ENCODE assay signal across 1 cellular context in the genomic region with DNA sequence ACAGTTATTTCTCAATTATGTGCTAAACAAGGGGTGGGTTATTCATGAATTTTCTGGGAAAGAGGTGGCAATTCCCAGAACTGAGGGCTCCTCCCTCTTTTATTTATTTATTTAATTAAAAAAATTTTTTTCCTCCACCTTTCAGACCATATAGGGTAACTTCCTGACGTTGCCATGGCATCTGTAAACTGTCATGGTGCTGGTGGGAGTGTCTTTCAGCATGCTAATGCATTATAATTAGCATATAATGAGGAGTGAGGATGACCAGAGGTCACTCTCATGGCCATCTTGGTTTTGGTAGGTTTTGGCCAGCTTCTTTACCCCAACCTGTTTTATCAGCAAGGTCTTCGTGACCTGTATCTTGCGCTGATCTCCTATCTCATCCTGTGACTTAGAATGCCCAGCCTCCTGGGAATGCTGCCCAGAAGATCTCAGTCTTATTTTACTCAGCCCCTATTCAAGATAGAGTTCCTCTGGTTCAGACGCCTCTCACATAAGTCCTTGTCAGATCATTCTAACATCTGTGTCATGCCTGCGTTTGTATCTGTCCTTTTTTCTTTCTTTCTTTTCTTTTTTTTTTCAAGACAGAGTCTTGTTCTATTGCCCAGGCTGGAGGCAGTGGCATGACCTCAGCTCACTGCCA.
A peak's percentile ranks its signal among the peaks of the same experiment; 100 is the strongest.
TF ChIP-seq lines count a peak whose summit lies in the region.

No MANE protein-coding gene starts in this region.

TF ChIP-seq in K562, 482 proteins besides CTCF, POLR2A, EP300 and RAD21 (continued from another document):
- TF ChIP-seq, protein P1, sequence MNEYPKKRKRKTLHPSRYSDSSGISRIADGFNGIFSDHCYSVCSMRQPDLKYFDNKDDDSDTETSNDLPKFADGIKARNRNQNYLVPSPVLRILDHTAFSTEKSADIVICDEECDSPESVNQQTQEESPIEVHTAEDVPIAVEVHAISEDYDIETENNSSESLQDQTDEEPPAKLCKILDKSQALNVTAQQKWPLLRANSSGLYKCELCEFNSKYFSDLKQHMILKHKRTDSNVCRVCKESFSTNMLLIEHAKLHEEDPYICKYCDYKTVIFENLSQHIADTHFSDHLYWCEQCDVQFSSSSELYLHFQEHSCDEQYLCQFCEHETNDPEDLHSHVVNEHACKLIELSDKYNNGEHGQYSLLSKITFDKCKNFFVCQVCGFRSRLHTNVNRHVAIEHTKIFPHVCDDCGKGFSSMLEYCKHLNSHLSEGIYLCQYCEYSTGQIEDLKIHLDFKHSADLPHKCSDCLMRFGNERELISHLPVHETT (CRISPR knock-in tag; conservative IDR thresholded peaks at IDR 0.05 in 1 of 2, IDR thresholded peaks at IDR 0.05 in 1 of 2) = peak in 1 of 2 experiments; percentile 70; a peak in 2 of 4 replicates
- TF ChIP-seq SRF (CRISPR knock-in tag; IDR thresholded peaks at IDR 0.05) (peak; percentile 89 to 97; a peak in 3 of 4 replicates), RCOR1 (IDR thresholded peaks at IDR 0.05; ENCODE audit: borderline replicate concordance in 1 of 2, low read depth in 2 of 2, low read length in 2 of 2) (0 out of 4 replicates have a peak, but pooled peaks of 1 of the 2 experiments have one; percentile 20), BMI1 (IDR thresholded peaks at IDR 0.05; ENCODE audit: low read length) (peak; percentile 54; the same call in 1 of the 2 replicates), YY1 (IDR thresholded peaks at IDR 0.05; ENCODE audit: borderline replicate concordance in 1 of 3, control insufficient read depth in 1 of 3, extremely low read depth in 1 of 3, insufficient read depth in 3 of 3, insufficient read length in 1 of 3, insufficient replicate concordance in 2 of 3, low read depth in 1 of 3, low read length in 2 of 3) (peak in 1 of 3 experiments; percentile 56), TEAD1 (CRISPR knock-in tag; IDR thresholded peaks at IDR 0.05) (0 out of 4 replicates have a peak, but pooled peaks of 1 of the 2 experiments have one; percentile 3), STAT5A (IDR thresholded peaks at IDR 0.05; ENCODE audit: borderline replicate concordance, low read length) (peak; percentile 70; the same call in 1 of the 2 replicates), CCNT2 (IDR thresholded peaks at IDR 0.05; ENCODE audit: borderline replicate concordance, extremely low read depth, insufficient read length, low read depth, low read length) (peak; percentile 13), MEF2D (tag; conservative IDR thresholded peaks at IDR 0.05; ENCODE audit: low read depth) (peak; percentile 54; the same call in 1 of the 2 replicates), PYGO2 (tag; IDR thresholded peaks at IDR 0.05) (peak; percentile 46; the same call in 1 of the 2 replicates), CXXC5 (CRISPR knock-in tag; IDR thresholded peaks at IDR 0.05) (peak; percentile 53), NRF1 (conservative IDR thresholded peaks at IDR 0.05 in 1 of 2, IDR thresholded peaks at IDR 0.05 in 1 of 2) (peak in 1 of 2 experiments; percentile 19; a peak in 1 of 4 replicates), ZNF766 (CRISPR knock-in tag; conservative IDR thresholded peaks at IDR 0.05) (peak; percentile 60; the same call in 1 of the 2 replicates), SOX6 (IDR thresholded peaks at IDR 0.05) (peak; percentile 35; the same call in 1 of the 2 replicates), ASH1L (IDR thresholded peaks at IDR 0.05; ENCODE audit: borderline replicate concordance, low read depth, partially characterized antibody) (no peak), RFX1 (IDR thresholded peaks at IDR 0.05) (peak; percentile 90), ESRRB (CRISPR knock-in tag; IDR thresholded peaks at IDR 0.05; ENCODE audit: borderline replicate concordance) (no peak)
- TF ChIP-seq, protein P2, sequence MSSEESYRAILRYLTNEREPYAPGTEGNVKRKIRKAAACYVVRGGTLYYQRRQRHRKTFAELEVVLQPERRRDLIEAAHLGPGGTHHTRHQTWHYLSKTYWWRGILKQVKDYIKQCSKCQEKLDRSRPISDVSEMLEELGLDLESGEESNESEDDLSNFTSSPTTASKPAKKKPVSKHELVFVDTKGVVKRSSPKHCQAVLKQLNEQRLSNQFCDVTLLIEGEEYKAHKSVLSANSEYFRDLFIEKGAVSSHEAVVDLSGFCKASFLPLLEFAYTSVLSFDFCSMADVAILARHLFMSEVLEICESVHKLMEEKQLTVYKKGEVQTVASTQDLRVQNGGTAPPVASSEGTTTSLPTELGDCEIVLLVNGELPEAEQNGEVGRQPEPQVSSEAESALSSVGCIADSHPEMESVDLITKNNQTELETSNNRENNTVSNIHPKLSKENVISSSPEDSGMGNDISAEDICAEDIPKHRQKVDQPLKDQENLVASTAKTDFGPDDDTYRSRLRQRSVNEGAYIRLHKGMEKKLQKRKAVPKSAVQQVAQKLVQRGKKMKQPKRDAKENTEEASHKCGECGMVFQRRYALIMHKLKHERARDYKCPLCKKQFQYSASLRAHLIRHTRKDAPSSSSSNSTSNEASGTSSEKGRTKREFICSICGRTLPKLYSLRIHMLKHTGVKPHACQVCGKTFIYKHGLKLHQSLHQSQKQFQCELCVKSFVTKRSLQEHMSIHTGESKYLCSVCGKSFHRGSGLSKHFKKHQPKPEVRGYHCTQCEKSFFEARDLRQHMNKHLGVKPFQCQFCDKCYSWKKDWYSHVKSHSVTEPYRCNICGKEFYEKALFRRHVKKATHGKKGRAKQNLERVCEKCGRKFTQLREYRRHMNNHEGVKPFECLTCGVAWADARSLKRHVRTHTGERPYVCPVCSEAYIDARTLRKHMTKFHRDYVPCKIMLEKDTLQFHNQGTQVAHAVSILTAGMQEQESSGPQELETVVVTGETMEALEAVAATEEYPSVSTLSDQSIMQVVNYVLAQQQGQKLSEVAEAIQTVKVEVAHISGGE (CRISPR knock-in tag; IDR thresholded peaks at IDR 0.05) = 0 out of 6 replicates have a peak, but pooled peaks of 1 of the 3 experiments have one; percentile 35
- TF ChIP-seq, protein P3, sequence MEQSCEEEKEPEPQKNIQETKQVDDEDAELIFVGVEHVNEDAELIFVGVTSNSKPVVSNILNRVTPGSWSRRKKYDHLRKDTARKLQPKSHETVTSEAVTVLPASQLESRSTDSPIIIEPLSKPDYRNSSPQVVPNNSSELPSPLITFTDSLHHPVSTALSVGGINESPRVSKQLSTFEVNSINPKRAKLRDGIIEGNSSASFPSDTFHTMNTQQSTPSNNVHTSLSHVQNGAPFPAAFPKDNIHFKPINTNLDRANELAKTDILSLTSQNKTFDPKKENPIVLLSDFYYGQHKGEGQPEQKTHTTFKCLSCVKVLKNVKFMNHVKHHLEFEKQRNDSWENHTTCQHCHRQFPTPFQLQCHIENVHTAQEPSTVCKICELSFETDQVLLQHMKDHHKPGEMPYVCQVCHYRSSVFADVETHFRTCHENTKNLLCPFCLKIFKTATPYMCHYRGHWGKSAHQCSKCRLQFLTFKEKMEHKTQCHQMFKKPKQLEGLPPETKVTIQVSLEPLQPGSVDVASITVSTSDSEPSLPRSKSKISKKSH (CRISPR knock-in tag; IDR thresholded peaks at IDR 0.05) = no peak
- TF ChIP-seq, protein P4, sequence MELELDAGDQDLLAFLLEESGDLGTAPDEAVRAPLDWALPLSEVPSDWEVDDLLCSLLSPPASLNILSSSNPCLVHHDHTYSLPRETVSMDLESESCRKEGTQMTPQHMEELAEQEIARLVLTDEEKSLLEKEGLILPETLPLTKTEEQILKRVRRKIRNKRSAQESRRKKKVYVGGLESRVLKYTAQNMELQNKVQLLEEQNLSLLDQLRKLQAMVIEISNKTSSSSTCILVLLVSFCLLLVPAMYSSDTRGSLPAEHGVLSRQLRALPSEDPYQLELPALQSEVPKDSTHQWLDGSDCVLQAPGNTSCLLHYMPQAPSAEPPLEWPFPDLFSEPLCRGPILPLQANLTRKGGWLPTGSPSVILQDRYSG (tag; conservative IDR thresholded peaks at IDR 0.05; ENCODE audit: low read depth) = peak; percentile 71
- TF ChIP-seq, protein P5, sequence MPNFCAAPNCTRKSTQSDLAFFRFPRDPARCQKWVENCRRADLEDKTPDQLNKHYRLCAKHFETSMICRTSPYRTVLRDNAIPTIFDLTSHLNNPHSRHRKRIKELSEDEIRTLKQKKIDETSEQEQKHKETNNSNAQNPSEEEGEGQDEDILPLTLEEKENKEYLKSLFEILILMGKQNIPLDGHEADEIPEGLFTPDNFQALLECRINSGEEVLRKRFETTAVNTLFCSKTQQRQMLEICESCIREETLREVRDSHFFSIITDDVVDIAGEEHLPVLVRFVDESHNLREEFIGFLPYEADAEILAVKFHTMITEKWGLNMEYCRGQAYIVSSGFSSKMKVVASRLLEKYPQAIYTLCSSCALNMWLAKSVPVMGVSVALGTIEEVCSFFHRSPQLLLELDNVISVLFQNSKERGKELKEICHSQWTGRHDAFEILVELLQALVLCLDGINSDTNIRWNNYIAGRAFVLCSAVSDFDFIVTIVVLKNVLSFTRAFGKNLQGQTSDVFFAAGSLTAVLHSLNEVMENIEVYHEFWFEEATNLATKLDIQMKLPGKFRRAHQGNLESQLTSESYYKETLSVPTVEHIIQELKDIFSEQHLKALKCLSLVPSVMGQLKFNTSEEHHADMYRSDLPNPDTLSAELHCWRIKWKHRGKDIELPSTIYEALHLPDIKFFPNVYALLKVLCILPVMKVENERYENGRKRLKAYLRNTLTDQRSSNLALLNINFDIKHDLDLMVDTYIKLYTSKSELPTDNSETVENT (CRISPR knock-in tag; IDR thresholded peaks at IDR 0.05) = no peak
- TF ChIP-seq, protein P6, sequence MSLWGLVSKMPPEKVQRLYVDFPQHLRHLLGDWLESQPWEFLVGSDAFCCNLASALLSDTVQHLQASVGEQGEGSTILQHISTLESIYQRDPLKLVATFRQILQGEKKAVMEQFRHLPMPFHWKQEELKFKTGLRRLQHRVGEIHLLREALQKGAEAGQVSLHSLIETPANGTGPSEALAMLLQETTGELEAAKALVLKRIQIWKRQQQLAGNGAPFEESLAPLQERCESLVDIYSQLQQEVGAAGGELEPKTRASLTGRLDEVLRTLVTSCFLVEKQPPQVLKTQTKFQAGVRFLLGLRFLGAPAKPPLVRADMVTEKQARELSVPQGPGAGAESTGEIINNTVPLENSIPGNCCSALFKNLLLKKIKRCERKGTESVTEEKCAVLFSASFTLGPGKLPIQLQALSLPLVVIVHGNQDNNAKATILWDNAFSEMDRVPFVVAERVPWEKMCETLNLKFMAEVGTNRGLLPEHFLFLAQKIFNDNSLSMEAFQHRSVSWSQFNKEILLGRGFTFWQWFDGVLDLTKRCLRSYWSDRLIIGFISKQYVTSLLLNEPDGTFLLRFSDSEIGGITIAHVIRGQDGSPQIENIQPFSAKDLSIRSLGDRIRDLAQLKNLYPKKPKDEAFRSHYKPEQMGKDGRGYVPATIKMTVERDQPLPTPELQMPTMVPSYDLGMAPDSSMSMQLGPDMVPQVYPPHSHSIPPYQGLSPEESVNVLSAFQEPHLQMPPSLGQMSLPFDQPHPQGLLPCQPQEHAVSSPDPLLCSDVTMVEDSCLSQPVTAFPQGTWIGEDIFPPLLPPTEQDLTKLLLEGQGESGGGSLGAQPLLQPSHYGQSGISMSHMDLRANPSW (CRISPR knock-in tag; IDR thresholded peaks at IDR 0.05) = no peak
